1 cellular context compared by ENCODE assay signal in genomic region chr1:184805667-184806295, GRCh38.
TF ChIP-seq lines count a peak whose summit lies in the region.

No MANE protein-coding gene starts in this region.

TF ChIP-seq in GM12878, 131 proteins besides CTCF, POLR2A, EP300 and RAD21 (continued from another document and continues in another):
- TF ChIP-seq ZBTB11 (CRISPR knock-in tag; IDR thresholded peaks at IDR 0.05) = no peak
- TF ChIP-seq CHD1 (IDR thresholded peaks at IDR 0.05; ENCODE audit: low read depth, low read length) = no peak
- no peak for TF ChIP-seq FOXK2 (IDR thresholded peaks at IDR 0.05)
- no peak for TF ChIP-seq MAX (IDR thresholded peaks at IDR 0.05; ENCODE audit: low read depth, low read length)
- TF ChIP-seq FOXM1 (IDR thresholded peaks at IDR 0.05; ENCODE audit: low read depth, low read length) = peak; percentile 71
- no peak for TF ChIP-seq ASH2L (IDR thresholded peaks at IDR 0.05; ENCODE audit: borderline replicate concordance, low read depth)
- TF ChIP-seq SREBF1 (IDR thresholded peaks at IDR 0.05; ENCODE audit: low read length) = no peak
- TF ChIP-seq CBFB (IDR thresholded peaks at IDR 0.05; ENCODE audit: low read depth) = no peak
- no peak for TF ChIP-seq POLR2AphosphoS5 (IDR thresholded peaks at IDR 0.05; ENCODE audit: low read length)
- TF ChIP-seq TAF1 (IDR thresholded peaks at IDR 0.05; ENCODE audit: borderline replicate concordance, low read depth, low read length) = no peak
- TF ChIP-seq CHD2 (IDR thresholded peaks at IDR 0.05; ENCODE audit: borderline replicate concordance, low read depth, low read length) = no peak
- TF ChIP-seq KDM1A (IDR thresholded peaks at IDR 0.05; ENCODE audit: borderline replicate concordance) = no peak
- TF ChIP-seq PML (IDR thresholded peaks at IDR 0.05; ENCODE audit: low read length) = no peak
- TF ChIP-seq YY1 (IDR thresholded peaks at IDR 0.05; ENCODE audit: low read depth, low read length) = peak; percentile 78; the same call in 1 of the 2 replicates
- TF ChIP-seq TARDBP (IDR thresholded peaks at IDR 0.05; ENCODE audit: borderline replicate concordance) = no peak
- no peak for TF ChIP-seq USF2 (IDR thresholded peaks at IDR 0.05; ENCODE audit: borderline replicate concordance, low read depth, low read length)
- TF ChIP-seq TCF12 (IDR thresholded peaks at IDR 0.05; ENCODE audit: low read depth, low read length) = no peak
- TF ChIP-seq IKZF2 (IDR thresholded peaks at IDR 0.05) = no peak; a peak in 1 of 4 replicates
- TF ChIP-seq TBL1XR1 (IDR thresholded peaks at IDR 0.05; ENCODE audit: low read depth, low read length) = no peak
- no peak for TF ChIP-seq ZNF592 (IDR thresholded peaks at IDR 0.05)
- peak; percentile 99 for TF ChIP-seq SMC3 (IDR thresholded peaks at IDR 0.05; ENCODE audit: borderline replicate concordance, low read length)
- no peak for TF ChIP-seq ZBTB4 (CRISPR knock-in tag; IDR thresholded peaks at IDR 0.05)
- no peak for TF ChIP-seq ZZZ3 (IDR thresholded peaks at IDR 0.05; ENCODE audit: control insufficient read depth, insufficient read length, low read depth)
- no peak for TF ChIP-seq JUND (IDR thresholded peaks at IDR 0.05; ENCODE audit: low read depth, low read length)
- TF ChIP-seq ZNF622 (IDR thresholded peaks at IDR 0.05) = no peak
- TF ChIP-seq SUZ12 (IDR thresholded peaks at IDR 0.05; ENCODE audit: unreplicated experiment) = no peak
- no peak for TF ChIP-seq KAT2A (conservative IDR thresholded peaks at IDR 0.05; ENCODE audit: control insufficient read depth, low read depth, low read length)
- no peak for TF ChIP-seq ELK1 (IDR thresholded peaks at IDR 0.05; ENCODE audit: low read depth, low read length)
- TF ChIP-seq RFX5 (IDR thresholded peaks at IDR 0.05; ENCODE audit: low read depth, low read length) = no peak
- no peak for TF ChIP-seq EZH2 (IDR thresholded peaks at IDR 0.05; ENCODE audit: borderline replicate concordance, control insufficient read depth, low read depth, low read length)
- no peak for TF ChIP-seq ZBTB33 (IDR thresholded peaks at IDR 0.05)
- no peak for TF ChIP-seq NBN (IDR thresholded peaks at IDR 0.05)
- no peak for TF ChIP-seq HSF1 (IDR thresholded peaks at IDR 0.05; ENCODE audit: low read depth, low read length)
- no peak for TF ChIP-seq SUPT20H (IDR thresholded peaks at IDR 0.05; ENCODE audit: borderline replicate concordance, control insufficient read depth, low read depth, low read length)
- no peak for TF ChIP-seq HDGF (IDR thresholded peaks at IDR 0.05)
- TF ChIP-seq RCOR1 (conservative IDR thresholded peaks at IDR 0.05; ENCODE audit: low read depth, low read length) = no peak
- no peak for TF ChIP-seq ZBTB40 (IDR thresholded peaks at IDR 0.05; ENCODE audit: borderline replicate concordance)
- TF ChIP-seq USF1 (IDR thresholded peaks at IDR 0.05; ENCODE audit: borderline replicate concordance, extremely low read length, insufficient read depth, low read depth, low read length) = peak; percentile 37
- TF ChIP-seq GATAD2B (conservative IDR thresholded peaks at IDR 0.05; ENCODE audit: low read depth) = no peak
